ENCODE assay signal across 1 cellular context in genomic region chr7:46230298-46231295, GRCh38.
TF ChIP-seq lines count a peak whose summit lies in the region.

No MANE protein-coding gene starts in this region.

TF ChIP-seq in SK-N-SH, 30 proteins besides CTCF, POLR2A, EP300 and RAD21 (continued from another document):
- TF ChIP-seq PBX3 (IDR thresholded peaks at IDR 0.05): peak; percentile 97
- TF ChIP-seq CHD2 (IDR thresholded peaks at IDR 0.05; ENCODE audit: low read length, partially characterized antibody): no peak
- TF ChIP-seq, protein P1, sequence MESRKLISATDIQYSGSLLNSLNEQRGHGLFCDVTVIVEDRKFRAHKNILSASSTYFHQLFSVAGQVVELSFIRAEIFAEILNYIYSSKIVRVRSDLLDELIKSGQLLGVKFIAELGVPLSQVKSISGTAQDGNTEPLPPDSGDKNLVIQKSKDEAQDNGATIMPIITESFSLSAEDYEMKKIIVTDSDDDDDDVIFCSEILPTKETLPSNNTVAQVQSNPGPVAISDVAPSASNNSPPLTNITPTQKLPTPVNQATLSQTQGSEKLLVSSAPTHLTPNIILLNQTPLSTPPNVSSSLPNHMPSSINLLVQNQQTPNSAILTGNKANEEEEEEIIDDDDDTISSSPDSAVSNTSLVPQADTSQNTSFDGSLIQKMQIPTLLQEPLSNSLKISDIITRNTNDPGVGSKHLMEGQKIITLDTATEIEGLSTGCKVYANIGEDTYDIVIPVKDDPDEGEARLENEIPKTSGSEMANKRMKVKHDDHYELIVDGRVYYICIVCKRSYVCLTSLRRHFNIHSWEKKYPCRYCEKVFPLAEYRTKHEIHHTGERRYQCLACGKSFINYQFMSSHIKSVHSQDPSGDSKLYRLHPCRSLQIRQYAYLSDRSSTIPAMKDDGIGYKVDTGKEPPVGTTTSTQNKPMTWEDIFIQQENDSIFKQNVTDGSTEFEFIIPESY (IDR thresholded peaks at IDR 0.05; ENCODE audit: borderline replicate concordance, low read depth): peak; percentile 74; the same call in 1 of the 2 replicates
- no peak for TF ChIP-seq GATA2 (CRISPR knock-in tag; IDR thresholded peaks at IDR 0.05)
- TF ChIP-seq YY1 (IDR thresholded peaks at IDR 0.05; ENCODE audit: low read depth): no peak
- TF ChIP-seq TCF12 (IDR thresholded peaks at IDR 0.05): peak; percentile 99
- TF ChIP-seq RCOR1 (IDR thresholded peaks at IDR 0.05; ENCODE audit: low read length): no peak
- TF ChIP-seq, protein P2, sequence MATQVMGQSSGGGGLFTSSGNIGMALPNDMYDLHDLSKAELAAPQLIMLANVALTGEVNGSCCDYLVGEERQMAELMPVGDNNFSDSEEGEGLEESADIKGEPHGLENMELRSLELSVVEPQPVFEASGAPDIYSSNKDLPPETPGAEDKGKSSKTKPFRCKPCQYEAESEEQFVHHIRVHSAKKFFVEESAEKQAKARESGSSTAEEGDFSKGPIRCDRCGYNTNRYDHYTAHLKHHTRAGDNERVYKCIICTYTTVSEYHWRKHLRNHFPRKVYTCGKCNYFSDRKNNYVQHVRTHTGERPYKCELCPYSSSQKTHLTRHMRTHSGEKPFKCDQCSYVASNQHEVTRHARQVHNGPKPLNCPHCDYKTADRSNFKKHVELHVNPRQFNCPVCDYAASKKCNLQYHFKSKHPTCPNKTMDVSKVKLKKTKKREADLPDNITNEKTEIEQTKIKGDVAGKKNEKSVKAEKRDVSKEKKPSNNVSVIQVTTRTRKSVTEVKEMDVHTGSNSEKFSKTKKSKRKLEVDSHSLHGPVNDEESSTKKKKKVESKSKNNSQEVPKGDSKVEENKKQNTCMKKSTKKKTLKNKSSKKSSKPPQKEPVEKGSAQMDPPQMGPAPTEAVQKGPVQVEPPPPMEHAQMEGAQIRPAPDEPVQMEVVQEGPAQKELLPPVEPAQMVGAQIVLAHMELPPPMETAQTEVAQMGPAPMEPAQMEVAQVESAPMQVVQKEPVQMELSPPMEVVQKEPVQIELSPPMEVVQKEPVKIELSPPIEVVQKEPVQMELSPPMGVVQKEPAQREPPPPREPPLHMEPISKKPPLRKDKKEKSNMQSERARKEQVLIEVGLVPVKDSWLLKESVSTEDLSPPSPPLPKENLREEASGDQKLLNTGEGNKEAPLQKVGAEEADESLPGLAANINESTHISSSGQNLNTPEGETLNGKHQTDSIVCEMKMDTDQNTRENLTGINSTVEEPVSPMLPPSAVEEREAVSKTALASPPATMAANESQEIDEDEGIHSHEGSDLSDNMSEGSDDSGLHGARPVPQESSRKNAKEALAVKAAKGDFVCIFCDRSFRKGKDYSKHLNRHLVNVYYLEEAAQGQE (IDR thresholded peaks at IDR 0.05; ENCODE audit: low read depth, low read length): no peak
- peak; percentile 79 for TF ChIP-seq POLR2AphosphoS5 (IDR thresholded peaks at IDR 0.05; ENCODE audit: low read depth, low read length)
- peak; percentile 60; the same call in 1 of the 2 replicates for TF ChIP-seq RXRA (IDR thresholded peaks at IDR 0.05; ENCODE audit: borderline replicate concordance, low read depth)
- peak; percentile 92 for TF ChIP-seq NFIC (IDR thresholded peaks at IDR 0.05; ENCODE audit: borderline replicate concordance)
- peak; percentile 92 for TF ChIP-seq JUND (IDR thresholded peaks at IDR 0.05)
- no peak for TF ChIP-seq SMC3 (IDR thresholded peaks at IDR 0.05; ENCODE audit: low read depth, low read length)
- no peak for TF ChIP-seq USF2 (IDR thresholded peaks at IDR 0.05; ENCODE audit: borderline replicate concordance, low read depth, low read length)
